ENCODE assay signal across 16 cellular contexts in the genomic region with DNA sequence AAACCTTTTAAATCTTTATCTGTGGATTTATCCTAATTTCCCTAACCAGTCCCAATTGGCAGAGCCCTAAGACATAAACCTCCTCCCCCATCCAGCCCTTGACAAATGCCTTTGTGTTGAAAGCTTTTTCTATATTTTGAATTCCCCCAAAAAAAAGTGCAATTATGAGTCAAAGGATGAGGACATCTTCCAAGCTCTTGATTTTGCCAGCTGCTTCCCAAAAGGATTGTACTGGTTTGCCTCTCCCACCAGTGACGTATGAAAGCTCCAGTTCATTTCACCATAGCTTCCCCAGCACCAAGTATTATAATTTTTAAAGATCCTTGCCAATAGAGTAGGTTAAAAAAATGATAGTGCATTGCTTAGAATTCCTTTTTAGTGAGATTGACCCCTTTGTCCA. TPM values are rescaled to one million over a fixed set of nuclear protein-coding genes. Genes with fewer than 3 reads are reported as not detected.
DNase-seq lines count a peak whose midpoint lies in the region; ATAC-seq and TF ChIP-seq lines count a peak whose summit lies in the region.
"Had no signal": no experiment of that assay in that cellular context is flagged by ENCODE, and none has a peak within 500 bp of the region (broad histone marks: within the 10 kb centered on the region; RNA-seq: fewer than 3 reads in every experiment).

No MANE protein-coding gene starts in this region.

- peaks cover 18% of the 10 kb centered on the region for H4K20me1 ChIP-seq in osteoblast (ENCODE audit: insufficient read depth, low read length)

- 63 to 70% methylated on average over 1 of the region's 1 CpG for WGBS in testis, 2 donors

- H3K4me2 ChIP-seq in osteoblast (ENCODE audit: insufficient read depth, low read length) = peak overlapping the region; percentile 74

- H3K4me3 ChIP-seq in AG10803 (ENCODE audit: low read length) = no peak overlapping the region
- peak overlapping the region; percentile 33 for H3K4me3 ChIP-seq in osteoblast (ENCODE audit: insufficient read depth, low read length)
- no peak overlapping the region for H3K4me3 ChIP-seq in testis

- TF ChIP-seq CTCF in AG10803 (conservative IDR thresholded peaks at IDR 0.05; ENCODE audit: low read length) = no peak
- no peak for TF ChIP-seq CTCF in osteoblast (IDR thresholded peaks at IDR 0.05; ENCODE audit: extremely low read depth, low read depth, low read length)
- TF ChIP-seq CTCF in testis (IDR thresholded peaks at IDR 0.05) = no peak

- H3K9me3 ChIP-seq in osteoblast (ENCODE audit: low read depth, low read length) (no peaks in the 10 kb centered on the region), testis (no peaks in the 10 kb centered on the region)

- no peak overlapping the region for H2AFZ ChIP-seq in osteoblast (ENCODE audit: low read length)

- TF ChIP-seq POLR2A in testis (IDR thresholded peaks at IDR 0.05) = no peak

- no peaks in the 10 kb centered on the region for H3K79me2 ChIP-seq in osteoblast (ENCODE audit: insufficient read depth, low read length)

- H3K4me1 ChIP-seq in osteoblast (ENCODE audit: insufficient read depth, low read length) (peaks cover 27% of the 10 kb centered on the region), testis (no peaks in the 10 kb centered on the region)

- H3K36me3 ChIP-seq in osteoblast (ENCODE audit: insufficient read depth, low read length) = peaks cover 12% of the 10 kb centered on the region
- no peaks in the 10 kb centered on the region for H3K36me3 ChIP-seq in testis (ENCODE audit: low read depth, missing control alignments)

- DNase-seq in AG10803 (ENCODE audit: low read depth) (peak; percentile 97), NCI-H446 treated with DMSO at 0.1 percent for 48 hours (lab: John Stamatoyannopoulos, UW) (peak; percentile 88), fibroblast of peridontal ligament (ENCODE audit: extremely low read depth) (peak; percentile 98), osteoblast (ENCODE audit: insufficient read length, low spot score, missing footprints) (peak; percentile 97), SIG-M5 (lab: John Stamatoyannopoulos, UW) (no peak), testis (no peak)
- DNase-seq: activated CD4-positive, CD25-positive, alpha-beta regulatory T cell treated with anti-CD3 and anti-CD28 coated beads, Interleukin-2, amount 50 U/mL, for 72 hours; activated T-cell treated with anti-CD3 and anti-CD28 coated beads, Interleukin-2, amount 50 U/mL, for 72 hours; CD4-positive, CD25-positive, alpha-beta regulatory T cell; mesendoderm had no signal

- ATAC-seq in GM19023 (IDR thresholded peaks at IDR 0.05; ENCODE audit: unreplicated experiment) (no peak), HG02759 (IDR thresholded peaks at IDR 0.05; ENCODE audit: unreplicated experiment) (no peak)
- ATAC-seq: activated T-cell treated with anti-CD3 and anti-CD28 coated beads, Interleukin-2, amount 50 U/mL, for 72 hours had no signal

- peak overlapping the region; percentile 94 for H3K27ac ChIP-seq in osteoblast (ENCODE audit: low read depth, low read length)
- no peak overlapping the region for H3K27ac ChIP-seq in testis

- intact Hi-C loops in testis (cut with DNase I; ENCODE audit: low total_unique reads) = no loop called here

- H3K27me3 ChIP-seq in osteoblast (ENCODE audit: insufficient read depth, low read length) = no peaks in the 10 kb centered on the region
- no peaks in the 10 kb centered on the region for H3K27me3 ChIP-seq in testis

RNA-seq across cellular contexts. Expression of gene SIRPA, which starts 39.0 kb away (rescaled TPM):
- total RNA-seq in osteoblast (13.8 and 15.9 TPM in 2 replicates), testis (10 to 100 TPM; 18.4 to 21.0 TPM)
- polyA plus RNA-seq in testis (ENCODE audit: insufficient read depth, low read depth, low replicate concordance) = 25.7 TPM
- total RNA-seq: CD4-positive, CD25-positive, alpha-beta regulatory T cell had no signal
- polyA plus RNA-seq: CD4-positive, CD25-positive, alpha-beta regulatory T cell had no signal

RNA-seq across cellular contexts. Expression of gene PDYN, which starts 59.7 kb away (rescaled TPM):
- total RNA-seq in osteoblast (not detected in 2 replicates), testis (1 to 10 TPM; 1.6 to 4.2 TPM)
- 5.2 TPM for polyA plus RNA-seq in testis (ENCODE audit: insufficient read depth, low read depth, low replicate concordance)
- total RNA-seq: activated T-cell treated with anti-CD3 and anti-CD28 coated beads, Interleukin-2, amount 50 U/mL, for 72 hours; CD4-positive, CD25-positive, alpha-beta regulatory T cell; H4; NCI-H460; pulmonary artery endothelial cell; SK-MEL-5 had no signal
- polyA plus RNA-seq: CD4-positive, CD25-positive, alpha-beta regulatory T cell had no signal

Comparison
In these comparisons a context has a peak if more than half of its experiments do, and no peak if none do; other contexts are left out.
1. DNase-seq: peak in AG10803 (single experiment), NCI-H446 treated with DMSO at 0.1 percent for 48 hours (single experiment), fibroblast of peridontal ligament (single experiment) and osteoblast (single experiment); none in SIG-M5 (single experiment) and testis (single experiment).